In genomic region chr3:129564981-129565644, GRCh38 we compare ENCODE assay signal across 21 cellular contexts. TPM values are rescaled to one million over a fixed set of nuclear protein-coding genes. Genes with fewer than 3 reads are reported as not detected.
DNase-seq lines count a peak whose midpoint lies in the region; ATAC-seq and TF ChIP-seq lines count a peak whose summit lies in the region.
"Had no signal": no experiment of that assay in that cellular context is flagged by ENCODE, and none has a peak within 500 bp of the region (broad histone marks: within the 10 kb centered on the region; RNA-seq: fewer than 3 reads in every experiment).

No MANE protein-coding gene starts in this region.

- H3K27ac ChIP-seq in SK-N-MC (peak overlapping the region; percentile 7; the same call in 1 of the 2 replicates), lower lobe of right lung (peak overlapping the region; percentile 43), subcutaneous abdominal adipose tissue (ENCODE audit: low read depth, low read length) (peak overlapping the region; percentile 42)

- ATAC-seq in lower lobe of right lung (peak; percentile 4 to 25), GM18858 (IDR thresholded peaks at IDR 0.05; ENCODE audit: unreplicated experiment) (no peak), HG03135 (IDR thresholded peaks at IDR 0.05; ENCODE audit: unreplicated experiment) (no peak)
- ATAC-seq: activated CD4-positive, alpha-beta T cell treated with anti-CD3 and anti-CD28 coated beads for 36 hours; activated T-cell treated with anti-CD3 and anti-CD28 coated beads, Interleukin-2, amount 50 U/mL, for 72 hours; gastrocnemius medialis had no signal

- H3K4me3 ChIP-seq in SK-N-MC (no peak overlapping the region), lower lobe of right lung (no peak overlapping the region), subcutaneous abdominal adipose tissue (ENCODE audit: low read depth in 1 of 5, low read length in 5 of 5) (no peak overlapping the region)
- H3K4me3 ChIP-seq: gastrocnemius medialis had no signal

- H3K9ac ChIP-seq in SK-N-MC (ENCODE audit: insufficient read length) (no peak overlapping the region), subcutaneous abdominal adipose tissue (ENCODE audit: low read length in 5 of 5) (peak overlapping the region in 2 of 5 donors; percentile 8 to 53)

- H3K36me3 ChIP-seq in SK-N-MC (ENCODE audit: insufficient read depth, low read length) (peaks cover 21% of the 10 kb centered on the region), lower lobe of right lung (peaks cover 95% of the 10 kb centered on the region), subcutaneous abdominal adipose tissue (ENCODE audit: control insufficient read depth in 5 of 5, insufficient read depth in 5 of 5, low read length in 5 of 5) (peaks cover 6 to 94% (median 81%) of the 10 kb centered on the region in 5 donors)
- H3K36me3 ChIP-seq: gastrocnemius medialis had no signal

- H3K4me1 ChIP-seq in lower lobe of right lung (peaks cover 70% of the 10 kb centered on the region), subcutaneous abdominal adipose tissue (ENCODE audit: control insufficient read depth in 5 of 5, insufficient read depth in 5 of 5, low read length in 5 of 5) (peaks cover 7 to 73% (median 64%) of the 10 kb centered on the region in 5 donors)

- H3K9me3 ChIP-seq in SK-N-MC (ENCODE audit: low read depth, low read length) (no peaks in the 10 kb centered on the region), lower lobe of right lung (no peaks in the 10 kb centered on the region), subcutaneous abdominal adipose tissue (ENCODE audit: control insufficient read depth in 5 of 5, low read length in 5 of 5) (no peaks in the 10 kb centered on the region)
- H3K9me3 ChIP-seq: gastrocnemius medialis had no signal

- intact Hi-C loops in lower lobe of right lung (cut with DNase I) = no loop called here

- no peak for TF ChIP-seq CTCF in lower lobe of right lung (IDR thresholded peaks at IDR 0.05)

- H3K27me3 ChIP-seq in lower lobe of right lung (ENCODE audit: low read depth) (no peaks in the 10 kb centered on the region), subcutaneous abdominal adipose tissue (ENCODE audit: control insufficient read depth in 5 of 5, insufficient read depth in 4 of 5, low read length in 5 of 5) (no peaks in the 10 kb centered on the region)
- H3K27me3 ChIP-seq: gastrocnemius medialis had no signal

- DNase-seq in ELF-1 (ENCODE audit: low read depth, low spot score) = peak; percentile 79
- DNase-seq in SK-N-MC (ENCODE audit: low read depth, low spot score) = no peak
- no peak for DNase-seq in lower lobe of right lung
- DNase-seq in central memory CD4-positive, alpha-beta T cell = no peak
- DNase-seq: activated CD4-positive, alpha-beta T cell treated with anti-CD3 and anti-CD28 coated beads for 36 hours; activated naive CD4-positive, alpha-beta T cell treated with anti-CD3 and anti-CD28 coated beads, Interleukin-2, amount 10 ng/mL, durations not matched to agents 7 days and 5 days; activated T-cell treated with anti-CD3 and anti-CD28 coated beads, Interleukin-2, amount 50 U/mL, for 72 hours; anterior cingulate cortex; CD4-positive, alpha-beta memory T cell; DMS153; gastrocnemius medialis; HCEC 1CT; kidney glomerular epithelial cell; NCI-H1105 treated with DMSO at 0.1 percent for 48 hours; NCI-H2081 treated with DMSO at 0.1 percent for 48 hours; NCI-H510A; stimulated activated CD4-positive, alpha-beta T cell treated with anti-CD3 and anti-CD28 coated beads, Interleukin-12 subunit alpha, Interleukin-12 subunit beta, amount 100 ng/mL, for 4 hours; stimulated activated CD8-positive, alpha-beta memory T cell treated with anti-CD3 and anti-CD28 coated beads, Interleukin-4, amount 100 ng/mL, for 48 hours had no signal

RNA-seq across cellular contexts. Expression of gene H1-8, which starts 22.1 kb away (rescaled TPM):
- total RNA-seq in lower lobe of right lung = not detected
- total RNA-seq: activated CD4-positive, alpha-beta T cell treated with anti-CD3 and anti-CD28 coated beads for 36 hours; activated T-cell treated with anti-CD3 and anti-CD28 coated beads, Interleukin-2, amount 50 U/mL, for 72 hours; CD4-positive, alpha-beta memory T cell; gastrocnemius medialis had no signal

RNA-seq across cellular contexts. Expression of gene RHO, which starts 36.7 kb away (rescaled TPM):
- not detected for total RNA-seq in lower lobe of right lung
- total RNA-seq: activated CD4-positive, alpha-beta T cell treated with anti-CD3 and anti-CD28 coated beads for 36 hours; activated T-cell treated with anti-CD3 and anti-CD28 coated beads, Interleukin-2, amount 50 U/mL, for 72 hours; CD4-positive, alpha-beta memory T cell; gastrocnemius medialis had no signal

RNA-seq across cellular contexts. Expression of gene PLXND1, which starts 41.4 kb away (rescaled TPM):
- total RNA-seq in lower lobe of right lung = 233 TPM

Comparison
In these comparisons a context has a peak if more than half of its experiments do, and no peak if none do; other contexts are left out.
1. ATAC-seq: peak in lower lobe of right lung (2 of 2); none in GM18858 (single experiment) and HG03135 (single experiment).
2. Peak in every context shown above with its lines, with median percentiles within 50 percentile points of each other: H3K27ac ChIP-seq.